In the genomic region with DNA sequence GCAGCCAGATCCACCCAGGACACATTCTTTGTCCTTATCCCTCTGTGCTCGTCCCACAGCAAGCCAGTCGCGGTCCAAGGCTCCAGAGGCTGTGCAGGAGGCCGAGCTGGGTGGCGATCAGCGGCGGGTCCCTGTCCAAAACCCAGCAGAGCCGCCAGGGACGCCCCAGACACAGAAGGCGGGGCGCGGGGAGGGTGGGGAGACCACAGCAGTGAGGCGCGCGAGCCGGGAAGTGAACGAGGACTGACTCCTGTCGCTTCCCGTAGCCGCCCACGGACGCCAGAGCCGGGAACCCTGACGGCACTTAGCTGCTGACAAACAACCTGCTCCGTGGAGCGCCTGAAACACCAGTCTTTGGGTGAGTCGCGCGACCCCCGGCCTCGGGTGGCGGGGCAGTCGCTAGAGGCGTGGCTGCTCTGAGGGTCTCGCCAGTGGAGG, we compare ENCODE assay signal across 8 cellular contexts. TPM values are rescaled to one million over a fixed set of nuclear protein-coding genes. Genes with fewer than 3 reads are reported as not detected.
A peak's percentile ranks its signal among the peaks of the same experiment; 100 is the strongest.
DNase-seq lines count a peak whose midpoint lies in the region; ATAC-seq and TF ChIP-seq lines count a peak whose summit lies in the region.

A gene (plus strand): TSS at position 279 of the 438 bp plus-strand sequence. CDS start 2,089 bp downstream, outside the sequence.

- no peak for TF ChIP-seq CTCF in mesothelial cell of epicardium (IDR thresholded peaks at IDR 0.05; ENCODE audit: unreplicated experiment)

- no peaks in the 10 kb centered on the region for H3K27me3 Mint-ChIP-seq in mesothelial cell of epicardium (ENCODE audit: low read depth)

- H3K4me1 Mint-ChIP-seq in mesothelial cell of epicardium, result peaks cover 24% of the 10 kb centered on the region

- H3K4me3 Mint-ChIP-seq in mesothelial cell of epicardium, result peak within 1 kb of the TSS; percentile 89

- H3K36me3 Mint-ChIP-seq in mesothelial cell of epicardium, result peaks cover 6% of the 10 kb centered on the region

- DNase-seq in AG08396 (ENCODE audit: low spot score) (peak; percentile 91), mesothelial cell of epicardium (ENCODE audit: low spot score in 2 of 2, unreplicated experiment in 2 of 2) (peak; percentile 66 to 79)
- peak; percentile 75 for DNase-seq in NK-92 treated with Interleukin-12 subunit alpha and Interleukin-12 subunit beta, amount 100 ng/mL, for 24 hours (lab: John Stamatoyannopoulos, UW)
- peak; percentile 68 for DNase-seq in activated CD8-positive, alpha-beta memory T cell treated with anti-CD3 and anti-CD28 coated beads, Interleukin-2, amount 50 U/mL, for 1 hour (ENCODE audit: extremely low read depth)
- peak; percentile 74 to 77 for DNase-seq in stimulated activated CD8-positive, alpha-beta memory T cell treated with anti-CD3 and anti-CD28 coated beads, Interleukin-15, amount 100 ng/mL, for 4 hours (ENCODE audit: low read depth in 2 of 2)

- H3K27ac Mint-ChIP-seq in mesothelial cell of epicardium, result peak within 1 kb of the TSS; percentile 94

- in situ Hi-C loops in endometrial microvascular endothelial cells (cut with HindIII; ENCODE audit: inconsistent ontology term, low pct_unique_long_range_greater_than_20kb, low sequenced_read_pairs), result no loop called here

- no peaks in the 10 kb centered on the region for H3K9me3 Mint-ChIP-seq in mesothelial cell of epicardium

- ATAC-seq in GM19023 (IDR thresholded peaks at IDR 0.05; ENCODE audit: unreplicated experiment), result peak; percentile 77
- peak; percentile 52 for ATAC-seq in HG03196 (IDR thresholded peaks at IDR 0.05; ENCODE audit: unreplicated experiment)

RNA-seq across cellular contexts. Expression of the gene that starts here (rescaled TPM):
- total RNA-seq in endometrial microvascular endothelial cells (ENCODE audit: inconsistent ontology term) (70.7 TPM), mesothelial cell of epicardium (67.6 to 71.6 TPM (median 67.8 TPM) in 3 replicates)

Comparison
In these comparisons a context has a peak if more than half of its experiments do, and no peak if none do; other contexts are left out.
1. Peak in every context shown above with its lines: DNase-seq and ATAC-seq.